ENCODE assay signal across 1 cellular context in the genomic region with DNA sequence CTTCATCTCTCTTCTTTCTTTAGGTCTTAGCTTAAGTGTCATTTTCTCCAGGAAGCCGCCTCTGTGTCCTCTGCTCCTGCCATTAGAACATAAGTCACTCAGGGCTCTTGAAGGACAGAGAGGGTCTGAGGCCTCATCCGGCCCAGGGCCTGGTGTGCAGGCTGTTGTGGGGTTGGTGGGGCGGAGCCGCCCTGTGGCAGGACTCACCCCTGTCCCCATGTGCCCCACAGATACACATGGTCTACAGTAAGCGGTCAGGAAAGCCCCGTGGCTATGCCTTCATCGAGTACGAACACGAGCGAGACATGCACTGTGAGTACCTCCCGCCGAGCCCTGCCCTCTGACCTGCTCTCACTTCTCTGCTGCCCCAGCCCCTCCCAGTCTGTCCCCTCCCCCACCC.
TF ChIP-seq lines count a peak whose summit lies in the region.

No MANE protein-coding gene starts in this region.

TF ChIP-seq in HepG2, 621 proteins besides CTCF, POLR2A, EP300 and RAD21:
- TF ChIP-seq, protein P1, sequence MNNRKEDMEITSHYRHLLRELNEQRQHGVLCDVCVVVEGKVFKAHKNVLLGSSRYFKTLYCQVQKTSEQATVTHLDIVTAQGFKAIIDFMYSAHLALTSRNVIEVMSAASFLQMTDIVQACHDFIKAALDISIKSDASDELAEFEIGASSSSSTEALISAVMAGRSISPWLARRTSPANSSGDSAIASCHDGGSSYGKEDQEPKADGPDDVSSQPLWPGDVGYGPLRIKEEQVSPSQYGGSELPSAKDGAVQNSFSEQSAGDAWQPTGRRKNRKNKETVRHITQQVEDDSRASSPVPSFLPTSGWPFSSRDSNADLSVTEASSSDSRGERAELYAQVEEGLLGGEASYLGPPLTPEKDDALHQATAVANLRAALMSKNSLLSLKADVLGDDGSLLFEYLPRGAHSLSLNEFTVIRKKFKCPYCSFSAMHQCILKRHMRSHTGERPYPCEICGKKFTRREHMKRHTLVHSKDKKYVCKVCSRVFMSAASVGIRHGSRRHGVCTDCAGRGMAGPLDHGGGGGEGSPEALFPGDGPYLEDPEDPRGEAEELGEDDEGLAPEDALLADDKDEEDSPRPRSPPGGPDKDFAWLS (CRISPR knock-in tag; IDR thresholded peaks at IDR 0.05; ENCODE audit: borderline replicate concordance) = no peak
- TF ChIP-seq AGO2 (optimal IDR thresholded peaks at IDR 0.05; ENCODE audit: low read depth, low read length) (peak; percentile 30), RBFOX2 (IDR thresholded peaks at IDR 0.05; ENCODE audit: low read depth, low read length) (0 out of 2 replicates have a peak, but pooled peaks have one; percentile 20)
